In genomic region chr9:130026583-130027427, GRCh38 we compare ENCODE assay signal across 12 cellular contexts. TPM values are rescaled to one million over a fixed set of nuclear protein-coding genes. Genes with fewer than 3 reads are reported as not detected.
DNase-seq lines count a peak whose midpoint lies in the region; ATAC-seq, FAIRE-seq and TF ChIP-seq lines count a peak whose summit lies in the region.
"Had no signal": no experiment of that assay in that cellular context is flagged by ENCODE, and none has a peak within 500 bp of the region (broad histone marks: within the 10 kb centered on the region; RNA-seq: fewer than 3 reads in every experiment).

No MANE protein-coding gene starts in this region.

- no peaks in the 10 kb centered on the region; the same call in 1 of the 2 replicates for H3K36me3 ChIP-seq in Loucy (ENCODE audit: insufficient read depth, low read length)
- no peaks in the 10 kb centered on the region for H3K36me3 ChIP-seq in neutrophil
- no peaks in the 10 kb centered on the region for H3K36me3 ChIP-seq in vagina
- H3K36me3 ChIP-seq: ascending aorta, neural progenitor cell had no signal

- TF ChIP-seq CTCF in Loucy (conservative IDR thresholded peaks at IDR 0.05; ENCODE audit: low read length): no peak
- TF ChIP-seq CTCF in neutrophil (IDR thresholded peaks at IDR 0.05): no peak
- TF ChIP-seq CTCF in vagina (IDR thresholded peaks at IDR 0.05): no peak

- H2AFZ ChIP-seq in Loucy (ENCODE audit: low read length): no peak overlapping the region
- H2AFZ ChIP-seq: neural progenitor cell had no signal

- H3K4me2 ChIP-seq in Loucy (ENCODE audit: low read depth, low read length, poor library complexity, severe bottlenecking): peak overlapping the region; percentile 12
- H3K4me2 ChIP-seq: neural progenitor cell had no signal

- H3K27ac ChIP-seq in neutrophil: peak overlapping the region; percentile 77
- H3K27ac ChIP-seq in vagina: no peak overlapping the region
- H3K27ac ChIP-seq: ascending aorta, neural progenitor cell had no signal

- intact Hi-C loops in vagina (cut with DNase I): no loop called here

- H3K4me1 ChIP-seq in Loucy (ENCODE audit: insufficient read depth, low read length, poor library complexity, severe bottlenecking) (peaks cover 23% of the 10 kb centered on the region), neutrophil (ENCODE audit: control insufficient read depth in 1 of 2, insufficient read depth in 1 of 2, low read depth in 1 of 2, low read length in 1 of 2) (peaks cover 79 to 86% of the 10 kb centered on the region in 2 experiments), vagina (peaks cover 74% of the 10 kb centered on the region)
- H3K4me1 ChIP-seq: neural progenitor cell had no signal

- H4K20me1 ChIP-seq in Loucy (ENCODE audit: insufficient read depth, low read length, poor library complexity, severe bottlenecking): peaks cover 82% of the 10 kb centered on the region

- peak; percentile 11 for DNase-seq in GF-D8 (lab: John Stamatoyannopoulos, UW)
- peak; percentile 49 for DNase-seq in activated CD8-positive, alpha-beta memory T cell treated with anti-CD3 and anti-CD28 coated beads, Interleukin-2, amount 50 U/mL, for 48 hours
- no peak for DNase-seq in NCI-H1694 (lab: John Stamatoyannopoulos, UW)
- no peak for DNase-seq in vagina (ENCODE audit: extremely low spot score in 2 of 2)
- no peak for DNase-seq in HTR-8/SVneo (ENCODE audit: insufficient read length, low spot score)
- DNase-seq: head of caudate nucleus had no signal

- no peak for TF ChIP-seq POLR2A in vagina (IDR thresholded peaks at IDR 0.05)

- no peaks in the 10 kb centered on the region for H3K9me3 ChIP-seq in Loucy (ENCODE audit: insufficient read depth, low read depth, low read length)
- no peaks in the 10 kb centered on the region for H3K9me3 ChIP-seq in neutrophil
- H3K9me3 ChIP-seq in vagina: no peaks in the 10 kb centered on the region
- H3K9me3 ChIP-seq: ascending aorta had no signal

- H3F3A ChIP-seq in Loucy (ENCODE audit: low read depth): no peaks in the 10 kb centered on the region

- H3K4me3 ChIP-seq in Loucy (ENCODE audit: low read length, poor library complexity, severe bottlenecking): no peak overlapping the region
- no peak overlapping the region for H3K4me3 ChIP-seq in neutrophil (ENCODE audit: low read depth in 1 of 2, low read length in 1 of 2)
- no peak overlapping the region for H3K4me3 ChIP-seq in vagina
- H3K4me3 ChIP-seq: ascending aorta, neural progenitor cell had no signal

- no peak overlapping the region for H3K9ac ChIP-seq in Loucy (ENCODE audit: low read depth, low read length, poor library complexity, severe bottlenecking)
- H3K9ac ChIP-seq: neural progenitor cell had no signal

- H3K9me2 ChIP-seq in Loucy (replicated peaks; ENCODE audit: low read depth, low read length): no peaks in the 10 kb centered on the region

- no peak for FAIRE-seq in HTR-8/SVneo (lab: Jason Lieb, UNC)

- peaks cover 100% of the 10 kb centered on the region for H3K79me2 ChIP-seq in Loucy (ENCODE audit: insufficient read depth, low read length)

- ATAC-seq in HG02610 (IDR thresholded peaks at IDR 0.05; ENCODE audit: unreplicated experiment): no peak
- ATAC-seq: Panc1 had no signal

- H3K27me3 ChIP-seq in Loucy (ENCODE audit: insufficient read depth, low read length, poor library complexity, severe bottlenecking) (no peaks in the 10 kb centered on the region), neutrophil (no peaks in the 10 kb centered on the region), vagina (no peaks in the 10 kb centered on the region)
- H3K27me3 ChIP-seq: ascending aorta, neural progenitor cell had no signal

RNA-seq across cellular contexts. Expression of gene FNBP1, which starts 16.2 kb away (rescaled TPM):
- 47.1 TPM for total RNA-seq in vagina

RNA-seq across cellular contexts. Expression of gene GPR107, which starts 26.9 kb away (rescaled TPM):
- 25.5 TPM for total RNA-seq in vagina

Comparison
In these comparisons a context has a peak if more than half of its experiments do, and no peak if none do; other contexts are left out.
1. DNase-seq: peak in GF-D8 (single experiment) and activated CD8-positive, alpha-beta memory T cell treated with anti-CD3 and anti-CD28 coated beads, Interleukin-2, amount 50 U/mL, for 48 hours (single experiment); none in NCI-H1694 (single experiment), vagina (0 of 2) and HTR-8/SVneo (single experiment).